1 cellular context compared by ENCODE assay signal in genomic region chr6:44203955-44204354, GRCh38.
TF ChIP-seq lines count a peak whose summit lies in the region.

No MANE protein-coding gene starts in this region.

TF ChIP-seq in K562, 482 proteins besides CTCF, POLR2A, EP300 and RAD21 (continued from another document and continues in another):
- TF ChIP-seq CHD7 (IDR thresholded peaks at IDR 0.05; ENCODE audit: low read depth, low read length): no peak
- no peak for TF ChIP-seq HMG20B (CRISPR knock-in tag; IDR thresholded peaks at IDR 0.05)
- TF ChIP-seq ILF3 (IDR thresholded peaks at IDR 0.05; ENCODE audit: borderline replicate concordance): no peak
- TF ChIP-seq ZNF740 (CRISPR knock-in tag; IDR thresholded peaks at IDR 0.05): no peak
- TF ChIP-seq ZNF740 (tag; IDR thresholded peaks at IDR 0.05): no peak
- no peak for TF ChIP-seq ZNF133 (CRISPR knock-in tag; IDR thresholded peaks at IDR 0.05)
- TF ChIP-seq GATA2 (CRISPR knock-in tag; IDR thresholded peaks at IDR 0.05): peak; percentile 85
- no peak for TF ChIP-seq CEBPG (CRISPR knock-in tag; IDR thresholded peaks at IDR 0.05)
- TF ChIP-seq CEBPG (tag; conservative IDR thresholded peaks at IDR 0.05 in 1 of 2, IDR thresholded peaks at IDR 0.05 in 1 of 2): peak in 1 of 2 experiments; percentile 19; a peak in 1 of 4 replicates
- no peak for TF ChIP-seq ZBTB5 (IDR thresholded peaks at IDR 0.05)
- no peak for TF ChIP-seq DMBX1 (CRISPR knock-in tag; IDR thresholded peaks at IDR 0.05; ENCODE audit: borderline replicate concordance)
- no peak for TF ChIP-seq KLF16 (IDR thresholded peaks at IDR 0.05)
- peak; percentile 92 for TF ChIP-seq MEIS2 (IDR thresholded peaks at IDR 0.05; ENCODE audit: partially characterized antibody)
- no peak for TF ChIP-seq ZNF347 (CRISPR knock-in tag; IDR thresholded peaks at IDR 0.05; ENCODE audit: low read depth)
- TF ChIP-seq PRPF4 (IDR thresholded peaks at IDR 0.05; ENCODE audit: insufficient read depth, low read depth, low read length, poor library complexity, severe bottlenecking): no peak
- TF ChIP-seq CBX8 (IDR thresholded peaks at IDR 0.05; ENCODE audit: borderline replicate concordance, extremely low read depth, low read depth, low read length, poor library complexity, severe bottlenecking): no peak
- no peak for TF ChIP-seq CAMTA2 (CRISPR knock-in tag; conservative IDR thresholded peaks at IDR 0.05)
- no peak for TF ChIP-seq SREBF2 (CRISPR knock-in tag; IDR thresholded peaks at IDR 0.05)
- no peak for TF ChIP-seq BCL6 (CRISPR knock-in tag; IDR thresholded peaks at IDR 0.05)
- TF ChIP-seq ZNF253 (CRISPR knock-in tag; conservative IDR thresholded peaks at IDR 0.05): no peak
- TF ChIP-seq ZNF507 (tag; conservative IDR thresholded peaks at IDR 0.05): no peak
- TF ChIP-seq TOE1 (IDR thresholded peaks at IDR 0.05; ENCODE audit: borderline replicate concordance): 0 out of 2 replicates have a peak, but pooled peaks have one; percentile 29
- no peak for TF ChIP-seq TOE1 (CRISPR knock-in tag; IDR thresholded peaks at IDR 0.05; ENCODE audit: borderline replicate concordance, low read depth)
- TF ChIP-seq ZFPM2 (CRISPR knock-in tag; IDR thresholded peaks at IDR 0.05): no peak
- no peak for TF ChIP-seq RBM14 (IDR thresholded peaks at IDR 0.05; ENCODE audit: borderline replicate concordance, insufficient read depth, low read depth, low read length)
- peak; percentile 13 for TF ChIP-seq NEUROD1 (IDR thresholded peaks at IDR 0.05; ENCODE audit: borderline replicate concordance, low read depth, low read length, partially characterized antibody)
- no peak for TF ChIP-seq TEAD1 (CRISPR knock-in tag; IDR thresholded peaks at IDR 0.05)
- no peak for TF ChIP-seq ZNF184 (CRISPR knock-in tag; IDR thresholded peaks at IDR 0.05)
- no peak for TF ChIP-seq E2F4 (CRISPR knock-in tag; IDR thresholded peaks at IDR 0.05; ENCODE audit: low read depth)
- TF ChIP-seq MYC (IDR thresholded peaks at IDR 0.05; ENCODE audit: low read depth, low read length): no peak
- TF ChIP-seq MYC (CRISPR knock-in tag; IDR thresholded peaks at IDR 0.05; ENCODE audit: borderline replicate concordance, low read depth): no peak
- no peak for TF ChIP-seq ZBTB33 (CRISPR knock-in tag; IDR thresholded peaks at IDR 0.05)
- TF ChIP-seq SMAD1 (IDR thresholded peaks at IDR 0.05; ENCODE audit: low read depth, low read length, partially characterized antibody): no peak
- peak; percentile 50; the same call in 1 of the 2 replicates for TF ChIP-seq TEAD4 (IDR thresholded peaks at IDR 0.05; ENCODE audit: low read length)
- TF ChIP-seq TEAD4 (CRISPR knock-in tag; IDR thresholded peaks at IDR 0.05; ENCODE audit: borderline replicate concordance): no peak
- peak; percentile 23; the same call in 1 of the 2 replicates for TF ChIP-seq SOX6 (IDR thresholded peaks at IDR 0.05)
- TF ChIP-seq SAP30 (IDR thresholded peaks at IDR 0.05; ENCODE audit: borderline replicate concordance, insufficient read depth, low read depth, low read length, poor library complexity, severe bottlenecking): no peak
- no peak for TF ChIP-seq CREB5 (CRISPR knock-in tag; IDR thresholded peaks at IDR 0.05)
- TF ChIP-seq AFF4 (CRISPR knock-in tag; IDR thresholded peaks at IDR 0.05): no peak
